16 cellular contexts compared by ENCODE assay signal in the genomic region with DNA sequence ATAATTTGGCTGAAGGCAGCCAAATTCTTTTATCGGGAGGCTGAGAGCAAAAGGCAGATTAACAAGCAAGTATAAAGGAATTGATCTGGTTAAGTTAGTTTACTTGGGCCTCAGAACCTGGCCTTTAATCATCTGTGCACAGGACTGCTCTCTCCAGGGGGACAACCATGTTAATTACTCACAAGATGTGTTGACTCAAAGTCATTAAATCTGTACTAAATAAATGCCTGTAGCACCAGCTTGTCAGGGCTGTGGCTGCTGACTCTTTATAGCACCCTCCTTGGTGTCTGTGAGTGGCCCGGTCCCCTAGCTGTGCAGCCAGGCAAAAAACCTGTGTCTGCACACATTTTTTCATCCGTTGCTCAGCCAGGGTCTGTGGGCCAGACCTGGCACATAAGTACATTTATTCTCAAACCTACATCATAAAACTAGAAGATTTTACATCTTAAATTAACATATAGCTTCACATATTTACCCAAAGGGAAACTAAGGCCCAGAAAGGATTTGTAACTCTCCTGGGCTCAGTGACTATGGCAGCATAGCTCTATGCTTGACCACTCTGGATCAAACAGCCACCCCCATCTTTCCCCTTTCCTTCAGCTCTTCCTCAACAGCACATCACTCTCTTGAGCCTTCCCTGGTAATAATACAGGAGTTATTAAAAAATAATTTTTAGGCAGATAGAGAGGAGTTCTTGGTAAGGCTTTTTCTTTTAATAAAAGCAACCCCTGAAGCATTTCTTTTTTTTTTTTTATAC. TPM values are rescaled to one million over a fixed set of nuclear protein-coding genes. Genes with fewer than 3 reads are reported as not detected.
DNase-seq lines count a peak whose midpoint lies in the region; ATAC-seq and TF ChIP-seq lines count a peak whose summit lies in the region.
"Had no signal": no experiment of that assay in that cellular context is flagged by ENCODE, and none has a peak within 500 bp of the region (broad histone marks: within the 10 kb centered on the region; RNA-seq: fewer than 3 reads in every experiment).

No MANE protein-coding gene starts in this region.

- H3K36me3 ChIP-seq in heart left ventricle: no peaks in the 10 kb centered on the region
- no peaks in the 10 kb centered on the region for H3K36me3 ChIP-seq in adrenal gland (replicated peaks in 1 of 2)
- H3K36me3 ChIP-seq: WERI-Rb-1 had no signal

- no peaks in the 10 kb centered on the region for H3K9me3 ChIP-seq in heart left ventricle
- no peaks in the 10 kb centered on the region for H3K9me3 ChIP-seq in adrenal gland (replicated peaks in 1 of 3)

- H3K4me3 ChIP-seq in heart left ventricle (no peak overlapping the region), adrenal gland (no peak overlapping the region)
- H3K4me3 ChIP-seq: coronary artery, SK-N-MC had no signal

- H3K27me3 ChIP-seq in heart left ventricle (no peaks in the 10 kb centered on the region), adrenal gland (no peaks in the 10 kb centered on the region)

- H3K27ac ChIP-seq in heart left ventricle: peak overlapping the region in 8 of 12 donors; percentile 10 to 51 (median 38)
- peak overlapping the region in 3 of 5 donors; percentile 48 to 83 (median 60) for H3K27ac ChIP-seq in adrenal gland
- no peak overlapping the region for H3K27ac ChIP-seq in substantia nigra (ENCODE audit: low read depth, low read length, poor library complexity, severe bottlenecking)
- H3K27ac ChIP-seq: coronary artery, SK-N-MC, WERI-Rb-1 had no signal

- intact Hi-C loops in heart left ventricle (cut with DNase I) (loop anchor here in 4 of 10 donors (10.0 kb wide), 4 partner anchors 65 to 625 kb away; a partner anchor contains a TSS), cardiac septum (cut with DNase I) (loop anchor here (10.0 kb wide), 1 partner anchor 295 kb away; no protein-coding TSS in a partner anchor), adrenal gland (cut with DNase I) (no loop called here)

- no peak for TF ChIP-seq POLR2A in heart left ventricle (IDR thresholded peaks at IDR 0.05)
- TF ChIP-seq POLR2A in adrenal gland (IDR thresholded peaks at IDR 0.05): no peak

- H3K4me1 ChIP-seq in heart left ventricle: peaks cover 0 to 23% (median 11%) of the 10 kb centered on the region in 12 donors
- peaks cover 9 to 23% of the 10 kb centered on the region in 2 donors for H3K4me1 ChIP-seq in adrenal gland (replicated peaks in 1 of 2)

- TF ChIP-seq CTCF in heart left ventricle (IDR thresholded peaks at IDR 0.05) (no peak), adrenal gland (IDR thresholded peaks at IDR 0.05) (no peak)

- DNase-seq in heart left ventricle (no peak), cardiac septum (ENCODE audit: low spot score) (no peak), adrenal gland (no peak), kidney tubule cell (ENCODE audit: low spot score) (peak; percentile 93), substantia nigra (lab: John Stamatoyannopoulos, UW) (no peak), NCI-H510A (lab: John Stamatoyannopoulos, UW) (no peak), SHP77 (lab: John Stamatoyannopoulos, UW) (no peak)
- DNase-seq in activated CD4-positive, alpha-beta T cell treated with anti-CD3 and anti-CD28 coated beads for 4 hours: no peak
- DNase-seq: activated naive CD8-positive, alpha-beta T cell treated with anti-CD3 and anti-CD28 coated beads, Interleukin-2, amount 50 U/mL, for 24 hours; COR-L47; KG1; left colon; NCI-H187; WERI-Rb-1 had no signal

- 65 to 70% (median 68%) methylated on average over 3 of the region's 3 CpGs for WGBS in heart left ventricle, 4 donors
- 54 to 76% (median 73%) methylated on average over 2 to 3 of the region's 3 CpGs for WGBS in adrenal gland, 4 donors

- peak in 3 of 4 donors; percentile 41 to 60 (median 47) for ATAC-seq in heart left ventricle
- ATAC-seq: activated naive CD8-positive, alpha-beta T cell treated with anti-CD3 and anti-CD28 coated beads, Interleukin-2, amount 50 U/mL, for 24 hours; left colon had no signal

RNA-seq across cellular contexts. Expression of a gene that starts 51.4 kb away (rescaled TPM):
- total RNA-seq in heart left ventricle (10 to 100 TPM; 39.1 to 72.7 (median 52.0) TPM), cardiac septum (18.5 TPM), adrenal gland (10 to 100 TPM; 24.2 to 55.3 (median 40.6) TPM)
- polyA plus RNA-seq in heart left ventricle (10 to 100 TPM; 10.9 to 24.3 TPM), adrenal gland (10 to 100 TPM in 1 of 3 donors, 1 to 10 TPM in 2; 5.8 to 38.5 (median 6.4) TPM)
